ENCODE assay signal across 20 cellular contexts in the genomic region with DNA sequence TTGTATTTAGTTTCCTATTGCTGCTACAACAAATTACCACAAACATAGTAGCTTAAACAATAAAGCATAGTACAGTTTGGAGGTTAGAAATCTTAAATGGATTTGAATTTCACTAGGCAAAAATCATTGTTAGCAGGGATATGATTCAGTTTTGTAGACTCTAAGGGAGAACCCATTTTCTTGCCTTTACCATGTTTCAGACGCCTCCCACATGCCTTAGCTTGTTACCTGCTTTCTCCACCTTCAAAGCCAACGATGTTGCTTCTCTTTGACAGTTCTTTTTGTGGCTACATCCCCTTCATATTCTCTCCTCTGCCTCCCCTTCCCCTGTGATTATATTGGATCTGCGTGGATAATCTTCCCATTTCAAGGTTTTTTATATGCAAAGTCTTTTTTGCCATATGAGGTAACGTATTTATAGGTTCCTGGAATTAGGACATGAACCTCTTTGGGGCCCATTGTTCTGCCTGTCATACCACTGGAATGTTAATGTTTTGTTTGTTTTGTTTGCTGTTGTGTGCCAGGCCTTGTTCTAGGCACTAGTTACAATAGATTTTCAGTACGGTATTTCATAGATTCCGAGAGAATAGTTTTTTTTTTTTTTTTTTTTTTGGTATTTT. TPM values are rescaled to one million over a fixed set of nuclear protein-coding genes. Genes with fewer than 3 reads are reported as not detected.
DNase-seq lines count a peak whose midpoint lies in the region; ATAC-seq and TF ChIP-seq lines count a peak whose summit lies in the region.
"Had no signal": no experiment of that assay in that cellular context is flagged by ENCODE, and none has a peak within 500 bp of the region (broad histone marks: within the 10 kb centered on the region; RNA-seq: fewer than 3 reads in every experiment).

No MANE protein-coding gene starts in this region.

- no peak overlapping the region for H4K8ac ChIP-seq in H9 (replicated peaks; ENCODE audit: insufficient read length, low read depth, low read length)

- no peak overlapping the region for H3K14ac ChIP-seq in H9 (ENCODE audit: insufficient read depth, low read length)

- no peak overlapping the region for H3K18ac ChIP-seq in H9 (ENCODE audit: insufficient read length, low read depth, low read length)

- H3K56ac ChIP-seq in H9 (ENCODE audit: insufficient read length, low read depth, low read length), result no peak overlapping the region

- TF ChIP-seq CTCF in H9 (conservative IDR thresholded peaks at IDR 0.05) (no peak), ovary (IDR thresholded peaks at IDR 0.05) (no peak)

- no peaks in the 10 kb centered on the region for H3K23me2 ChIP-seq in H9 (ENCODE audit: insufficient read length, low read depth, low read length, poor library complexity, severe bottlenecking)

- H3K9me3 Mint-ChIP-seq in H9, result no peaks in the 10 kb centered on the region
- H3K9me3 Mint-ChIP-seq: activated B cell treated with CpG ODN at 0.5 μM for 24 hours; activated naive CD4-positive, alpha-beta T cell treated with anti-CD3 and anti-CD28 coated beads, Interleukin-2, amount 50 U/mL, for 72 hours had no signal

- H4K5ac ChIP-seq in H9 (ENCODE audit: insufficient read length, low read depth, low read length), result no peak overlapping the region

- H3K4me3 Mint-ChIP-seq in H9 (no peak overlapping the region), T-helper 17 cell (no peak overlapping the region)
- H3K4me3 Mint-ChIP-seq: activated B cell treated with CpG ODN at 0.5 μM for 24 hours had no signal

- H2BK5ac ChIP-seq in H9 (ENCODE audit: insufficient read length, low read length), result no peak overlapping the region

- no peaks in the 10 kb centered on the region for H4K20me1 ChIP-seq in H9 (ENCODE audit: control insufficient read depth, insufficient read depth, insufficient read length)

- H3K4me1 Mint-ChIP-seq in H9 (peaks cover 12 to 16% of the 10 kb centered on the region in 2 experiments), T-helper 17 cell (peaks cover 17% of the 10 kb centered on the region)

- no CpG with 5 or more reads among the region's 6 CpGs for WGBS in H9 (ENCODE audit: extremely low coverage, insufficient read length, low lambda C conversion rate)
- WGBS in ovary, 3 donors, result 93 to 94% (median 94%) methylated on average over 6 of the region's 6 CpGs

- no peak overlapping the region for H3K9ac ChIP-seq in H9 (ENCODE audit: extremely low read depth, insufficient read length, low read length)

- H3K79me2 ChIP-seq in H9 (ENCODE audit: insufficient read depth, low read length), result no peaks in the 10 kb centered on the region

- no peak overlapping the region for H2BK20ac ChIP-seq in H9 (ENCODE audit: low read depth, low read length, poor library complexity, severe bottlenecking)

- no peak overlapping the region for H3K4me3 ChIP-seq in ovary
- H3K4me3 ChIP-seq: cardiac muscle cell, skin epidermis, thoracic aorta had no signal

- no peaks in the 10 kb centered on the region for H3K27me3 ChIP-seq in H9 (ENCODE audit: insufficient read depth, low read length)
- no peaks in the 10 kb centered on the region for H3K27me3 ChIP-seq in ovary
- H3K27me3 ChIP-seq: cardiac muscle cell had no signal

- no peak overlapping the region for H2BK15ac ChIP-seq in H9 (ENCODE audit: low read depth, low read length)

- no peak overlapping the region for H2AFZ ChIP-seq in H9 (ENCODE audit: low read length)

- H3K27me3 Mint-ChIP-seq in H9 (ENCODE audit: low read depth) (no peaks in the 10 kb centered on the region), T-helper 17 cell (no peaks in the 10 kb centered on the region)
- H3K27me3 Mint-ChIP-seq: activated B cell treated with CpG ODN at 0.5 μM for 24 hours had no signal

- no peak overlapping the region for H2BK120ac ChIP-seq in H9 (ENCODE audit: low read depth, low read length, poor library complexity, severe bottlenecking)

- no peak overlapping the region for H3K27ac ChIP-seq in H9 (ENCODE audit: insufficient read length, low read depth, low read length)
- H3K27ac ChIP-seq in ovary, result no peak overlapping the region
- H3K27ac ChIP-seq: cardiac muscle cell, thoracic aorta had no signal

- H3K36me3 Mint-ChIP-seq in H9 (ENCODE audit: insufficient read depth in 1 of 3, low read depth in 3 of 3) (peaks cover 0 to 16% (median 15%) of the 10 kb centered on the region in 3 experiments), T-helper 17 cell (ENCODE audit: low read depth) (peaks cover 2% of the 10 kb centered on the region)

- H3K4ac ChIP-seq in H9 (ENCODE audit: low read depth, low read length), result no peak overlapping the region

- ATAC-seq in T-helper 17 cell (no peak), HG02938 (IDR thresholded peaks at IDR 0.05; ENCODE audit: unreplicated experiment) (no peak)
- ATAC-seq: activated naive CD4-positive, alpha-beta T cell treated with anti-CD3 and anti-CD28 coated beads, Interleukin-2, amount 50 U/mL, for 72 hours; left ventricle myocardium superior; Right ventricle myocardium inferior had no signal

- H2AK5ac ChIP-seq in H9 (ENCODE audit: insufficient read length, low read length), result no peak overlapping the region

- H3K9me3 ChIP-seq in H9 (ENCODE audit: control insufficient read depth, low read depth, low read length) (no peaks in the 10 kb centered on the region), T-helper 17 cell (ENCODE audit: control insufficient read depth, low read length, poor library complexity, severe bottlenecking) (no peaks in the 10 kb centered on the region), ovary (no peaks in the 10 kb centered on the region)
- H3K9me3 ChIP-seq: thoracic aorta had no signal

- H4K91ac ChIP-seq in H9 (ENCODE audit: insufficient read length, low read depth, low read length), result no peak overlapping the region

- no peak overlapping the region for H3K4me2 ChIP-seq in H9 (ENCODE audit: insufficient read depth, insufficient read length, low read length)

- no peaks in the 10 kb centered on the region for H3K79me1 ChIP-seq in H9 (ENCODE audit: insufficient read depth, low read depth, low read length, poor library complexity, severe bottlenecking)

- H2BK12ac ChIP-seq in H9 (ENCODE audit: insufficient read length, low read depth, low read length), result no peak overlapping the region

- TF ChIP-seq POLR2A in ovary (IDR thresholded peaks at IDR 0.05), result no peak

- intact Hi-C loops in ovary (cut with DNase I), result no loop called here

- DNase-seq in H9, result no peak
- DNase-seq in T-helper 17 cell, result no peak
- peak; percentile 31 for DNase-seq in fibroblast of gingiva (ENCODE audit: low read depth)
- DNase-seq in putamen (ENCODE audit: low spot score), result peak; percentile 42
- no peak for DNase-seq in GOT3 (lab: John Stamatoyannopoulos, UW)
- no peak for DNase-seq in ovary
- DNase-seq: activated B cell treated with CpG ODN at 0.5 μM for 24 hours; DMS 273 treated with DMSO at 0.1 percent for 48 hours; effector memory CD4-positive, alpha-beta T cell; IMR-90; left ventricle myocardium superior; NCI-H2029 treated with DMSO at 0.1 percent for 48 hours; stimulated activated CD4-positive, alpha-beta T cell treated with anti-CD3 and anti-CD28 coated beads, Interleukin-4, amount 100 ng/mL, for 24 hours; stimulated activated CD8-positive, alpha-beta memory T cell treated with anti-CD3 and anti-CD28 coated beads, Interleukin-4, amount 100 ng/mL, for 48 hours had no signal

- no peak for TF ChIP-seq EP300 in ovary (IDR thresholded peaks at IDR 0.05)

- H3T11ph ChIP-seq in H9 (ENCODE audit: low read length), result no peak overlapping the region

- H3K27ac Mint-ChIP-seq in H9 (peak overlapping the region in 2 of 3 experiments; percentile 3 to 73; a peak in 3 of 7 replicates), T-helper 17 cell (peak overlapping the region; percentile 61)
- H3K27ac Mint-ChIP-seq: activated B cell treated with CpG ODN at 0.5 μM for 24 hours; activated naive CD4-positive, alpha-beta T cell treated with anti-CD3 and anti-CD28 coated beads, Interleukin-2, amount 50 U/mL, for 72 hours had no signal

- H3K4me1 ChIP-seq in H9 (ENCODE audit: insufficient read depth, low read length) (no peaks in the 10 kb centered on the region), ovary (ENCODE audit: insufficient read depth) (no peaks in the 10 kb centered on the region)

- H3K36me3 ChIP-seq in ovary, result no peaks in the 10 kb centered on the region
- H3K36me3 ChIP-seq: cardiac muscle cell, thoracic aorta had no signal

- no peak overlapping the region for H3K23ac ChIP-seq in H9 (ENCODE audit: insufficient read length, low read depth, low read length)

RNA-seq across cellular contexts. Expression of a gene that starts 54.1 kb away (rescaled TPM):
- 45.2 and 47.3 TPM in 2 replicates for total RNA-seq in H9 (2021)
- 100 to 1,000 TPM; 120 to 136 TPM for total RNA-seq in T-helper 17 cell
- total RNA-seq in ovary, result 10 to 100 TPM; 37.3 to 63.3 (median 46.7) TPM
- 10 to 100 TPM; 27.2 to 33.1 TPM for polyA plus RNA-seq in ovary

Comparison
In these comparisons a context has a peak if more than half of its experiments do, and no peak if none do; other contexts are left out.
1. DNase-seq: peak in fibroblast of gingiva (single experiment) and putamen (single experiment); none in H9 (single experiment), T-helper 17 cell (0 of 3), GOT3 (single experiment) and ovary (0 of 5).